Comparison of ENCODE assay signal across 16 cellular contexts in the genomic region with DNA sequence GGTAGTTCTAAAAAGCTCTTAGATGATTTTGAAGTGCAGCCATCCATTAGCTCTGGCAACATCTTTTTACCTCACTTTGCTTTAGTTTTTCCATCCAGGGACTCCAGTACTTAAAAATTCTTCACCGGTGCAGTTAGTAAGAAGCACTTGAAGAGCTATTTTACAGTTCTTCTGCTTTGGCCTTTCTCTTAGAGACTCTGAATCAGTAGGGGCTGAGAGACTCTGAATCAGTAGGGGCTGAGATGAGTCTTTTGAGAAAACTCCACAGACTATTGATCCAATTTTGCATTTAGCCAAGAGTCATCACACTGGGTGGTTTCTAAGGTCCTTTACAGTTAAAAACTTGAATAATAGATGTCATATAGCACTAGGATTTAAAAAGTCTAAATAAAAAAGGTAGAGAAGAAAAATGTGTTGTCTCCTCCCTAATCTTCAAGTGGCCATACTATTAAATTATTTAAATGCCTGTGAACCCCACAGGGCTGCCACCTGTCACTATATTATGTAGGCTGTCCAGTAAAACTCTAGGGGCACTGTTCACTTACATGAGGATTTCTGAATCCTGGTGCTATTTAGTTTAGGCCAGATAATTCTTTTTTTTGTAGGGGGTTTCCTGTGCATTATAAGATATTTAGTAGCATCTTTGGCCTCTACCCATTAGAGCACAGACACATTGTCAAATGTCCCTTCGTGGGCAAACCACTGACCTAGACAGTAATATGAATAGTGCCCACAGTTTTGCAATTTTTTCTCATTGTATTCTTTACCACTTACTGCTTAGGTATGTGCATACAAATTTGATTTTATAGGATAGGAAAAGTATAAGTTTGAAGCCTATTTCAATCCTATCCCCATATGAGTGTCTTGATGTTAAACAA. TPM values are rescaled to one million over a fixed set of nuclear protein-coding genes. Genes with fewer than 3 reads are reported as not detected.
DNase-seq lines count a peak whose midpoint lies in the region; ATAC-seq and TF ChIP-seq lines count a peak whose summit lies in the region.
"Had no signal": no experiment of that assay in that cellular context is flagged by ENCODE, and none has a peak within 500 bp of the region (broad histone marks: within the 10 kb centered on the region; RNA-seq: fewer than 3 reads in every experiment).

No MANE protein-coding gene starts in this region.

- TF ChIP-seq CTCF in left lung (IDR thresholded peaks at IDR 0.05) = no peak
- TF ChIP-seq CTCF in mucosa of descending colon (IDR thresholded peaks at IDR 0.05) = no peak

- H3K27me3 ChIP-seq in left lung = no peaks in the 10 kb centered on the region
- H3K27me3 ChIP-seq: stomach, vagina had no signal

- H3K4me3 ChIP-seq in left lung (no peak overlapping the region), mucosa of descending colon (no peak overlapping the region)
- H3K4me3 ChIP-seq: stomach, vagina had no signal

- H3K9me3 ChIP-seq in left lung (no peaks in the 10 kb centered on the region), mucosa of descending colon (no peaks in the 10 kb centered on the region)
- H3K9me3 ChIP-seq: Caco-2, stomach, vagina had no signal

- H3K27ac ChIP-seq in left lung = no peak overlapping the region
- H3K27ac ChIP-seq: stomach, vagina had no signal

- DNase-seq in activated CD4-positive, CD25-positive, alpha-beta regulatory T cell (lab: John Stamatoyannopoulos, UW) = no peak
- DNase-seq in DMS79 treated with DMSO at 0.1 percent for 48 hours (lab: John Stamatoyannopoulos, UW) = peak; percentile 96
- DNase-seq in NCI-H446 treated with DMSO at 0.1 percent for 48 hours (lab: John Stamatoyannopoulos, UW) = peak; percentile 25
- no peak for DNase-seq in left lung
- no peak for DNase-seq in stimulated activated CD4-positive, alpha-beta T cell treated with anti-CD3 and anti-CD28 coated beads, Interleukin-12 subunit alpha, Interleukin-12 subunit beta, amount 100 ng/mL, for 4 hours
- no peak for DNase-seq in stimulated activated CD4-positive, alpha-beta T cell treated with anti-CD3 and anti-CD28 coated beads, Interleukin-4, amount 100 ng/mL, for 24 hours
- no peak for DNase-seq in mucosa of descending colon
- DNase-seq: activated CD4-positive, alpha-beta T cell treated with anti-CD3 and anti-CD28 coated beads for 48 hours; Caco-2; dermis blood vessel endothelial cell; midbrain; NCI-H226; stomach had no signal

- H3K4me1 ChIP-seq in left lung (peaks cover 4% of the 10 kb centered on the region in 2 donors), mucosa of descending colon (ENCODE audit: low read depth) (no peaks in the 10 kb centered on the region)
- H3K4me1 ChIP-seq: Caco-2 had no signal

- peak; percentile 32 to 41 for ATAC-seq in activated CD4-positive, CD25-positive, alpha-beta regulatory T cell treated with anti-CD3 and anti-CD28 coated beads, Interleukin-2, amount 50 U/mL, for 24 hours
- peak; percentile 62 for ATAC-seq in left lung
- no peak for ATAC-seq in mucosa of descending colon
- ATAC-seq: HepG2 had no signal

- peaks cover 0 to 41% of the 10 kb centered on the region in 2 donors for H3K36me3 ChIP-seq in left lung
- no peaks in the 10 kb centered on the region for H3K36me3 ChIP-seq in mucosa of descending colon (ENCODE audit: low read depth)

- intact Hi-C loops in left lung (cut with DNase I) = no loop called here
- intact Hi-C loops in mucosa of descending colon (cut with DNase I, micrococcal nuclease) = no loop called here

RNA-seq across cellular contexts. Expression of gene HIKESHI, which starts 26.3 kb away (rescaled TPM):
- total RNA-seq in left lung = 10 to 100 TPM; 28.5 to 30.2 TPM
- 10 to 100 TPM; 11.6 to 32.0 (median 18.8) TPM for total RNA-seq in mucosa of descending colon

RNA-seq across cellular contexts. Expression of gene EED, which starts 31.2 kb away (rescaled TPM):
- total RNA-seq in left lung (10 to 100 TPM; 20.3 to 24.6 TPM), mucosa of descending colon (10 to 100 TPM; 21.9 to 29.6 (median 22.0) TPM)

Comparison
In these comparisons a context has a peak if more than half of its experiments do, and no peak if none do; other contexts are left out.
1. DNase-seq: peak in DMS79 treated with DMSO at 0.1 percent for 48 hours (single experiment) and NCI-H446 treated with DMSO at 0.1 percent for 48 hours (single experiment); none in activated CD4-positive, CD25-positive, alpha-beta regulatory T cell (0 of 4), left lung (0 of 2), stimulated activated CD4-positive, alpha-beta T cell treated with anti-CD3 and anti-CD28 coated beads, Interleukin-12 subunit alpha, Interleukin-12 subunit beta, amount 100 ng/mL, for 4 hours (single experiment), stimulated activated CD4-positive, alpha-beta T cell treated with anti-CD3 and anti-CD28 coated beads, Interleukin-4, amount 100 ng/mL, for 24 hours (single experiment) and mucosa of descending colon (0 of 3).